In genomic region chr20:13995841-13996240, GRCh38 we compare ENCODE assay signal across 8 cellular contexts. TPM values are rescaled to one million over a fixed set of nuclear protein-coding genes. Genes with fewer than 3 reads are reported as not detected.
DNase-seq lines count a peak whose midpoint lies in the region; ATAC-seq and TF ChIP-seq lines count a peak whose summit lies in the region.

No MANE protein-coding gene starts in this region.

- H3K4me1 ChIP-seq in NT2/D1 (ENCODE audit: insufficient read depth, insufficient read length): no peaks in the 10 kb centered on the region

- DNase-seq in SHP77 (lab: John Stamatoyannopoulos, UW) (peak; percentile 50 to 67), SHP77 treated with DMSO at 0.1 percent for 48 hours (lab: John Stamatoyannopoulos, UW) (no peak), NT2/D1 (ENCODE audit: low read depth, low spot score) (no peak), myocyte (ENCODE audit: low read depth) (peak; percentile 27), mesenteric fat pad (ENCODE audit: low spot score) (no peak), GM13976 (ENCODE audit: low spot score) (no peak)
- no peak for DNase-seq in stimulated activated CD4-positive, alpha-beta T cell treated with anti-CD3 and anti-CD28 coated beads, Interleukin-4, amount 100 ng/mL, for 24 hours

- peak overlapping the region; percentile 80 for H3K9ac ChIP-seq in NT2/D1 (ENCODE audit: insufficient read length, low read depth)

- in situ Hi-C loops in GM13976 (cut with MboI; ENCODE audit: low sequenced_read_pairs, unreplicated experiment): no loop called here

- ATAC-seq in esophagus mucosa: peak; percentile 62

- H3K27me3 ChIP-seq in NT2/D1 (ENCODE audit: insufficient read depth, insufficient read length): peaks cover 14% of the 10 kb centered on the region

- peaks cover 11% of the 10 kb centered on the region; the same call in 1 of the 2 replicates for H3K9me3 ChIP-seq in NT2/D1 (ENCODE audit: insufficient read depth, low read length)

- peak overlapping the region; percentile 67 for H3K4me3 ChIP-seq in NT2/D1 (ENCODE audit: insufficient read length, low read depth)

- H3K36me3 ChIP-seq in NT2/D1 (ENCODE audit: insufficient read depth, insufficient read length, low read length): no peaks in the 10 kb centered on the region

- no peak for TF ChIP-seq CTCF in GM13976 (IDR thresholded peaks at IDR 0.05; ENCODE audit: borderline replicate concordance, control extremely low read depth, extremely low read depth, insufficient read depth, missing control alignments)

RNA-seq across cellular contexts. Expression of gene MACROD2, which starts 0.5 kb away (rescaled TPM):
- total RNA-seq in esophagus mucosa (2.2 TPM), myocyte (5.3 and 9.4 TPM in 2 replicates), mesenteric fat pad (3.8 TPM)
- polyA plus RNA-seq in myocyte (2012): 6.4 TPM

RNA-seq across cellular contexts. Expression of gene SEL1L2, which starts 5.4 kb away (rescaled TPM):
- not detected for total RNA-seq in esophagus mucosa
- not detected in 2 replicates for total RNA-seq in myocyte
- polyA plus RNA-seq in myocyte (2012): not detected
- not detected for total RNA-seq in mesenteric fat pad

Comparison
In these comparisons a context has a peak if more than half of its experiments do, and no peak if none do; other contexts are left out.
1. DNase-seq: peak in SHP77 (2 of 2) and myocyte (single experiment); none in SHP77 treated with DMSO at 0.1 percent for 48 hours (single experiment), NT2/D1 (single experiment), mesenteric fat pad (single experiment), stimulated activated CD4-positive, alpha-beta T cell treated with anti-CD3 and anti-CD28 coated beads, Interleukin-4, amount 100 ng/mL, for 24 hours (single experiment) and GM13976 (single experiment).